18 cellular contexts compared by ENCODE assay signal in the genomic region with DNA sequence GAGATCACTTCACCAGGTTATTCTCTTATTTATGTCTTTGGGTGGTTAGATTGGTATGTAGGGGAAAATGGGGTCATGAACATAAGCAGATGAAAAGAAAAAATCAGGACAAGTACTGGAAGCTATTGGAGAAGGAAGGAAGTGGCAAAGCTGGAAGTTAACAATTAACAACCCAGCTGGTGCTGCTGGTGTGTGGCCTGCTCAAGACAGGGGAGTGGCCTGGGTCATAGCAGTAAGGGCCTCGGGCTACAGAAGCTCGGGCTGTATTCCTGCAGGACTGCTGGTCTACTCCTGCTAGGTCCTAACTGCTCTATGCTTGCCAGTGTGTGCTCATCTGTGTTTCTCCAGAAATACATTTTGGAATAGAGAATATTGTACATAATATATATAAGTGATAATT. TPM values are rescaled to one million over a fixed set of nuclear protein-coding genes. Genes with fewer than 3 reads are reported as not detected.
DNase-seq lines count a peak whose midpoint lies in the region; ATAC-seq and TF ChIP-seq lines count a peak whose summit lies in the region.
"Had no signal": no experiment of that assay in that cellular context is flagged by ENCODE, and none has a peak within 500 bp of the region (broad histone marks: within the 10 kb centered on the region; RNA-seq: fewer than 3 reads in every experiment).

No MANE protein-coding gene starts in this region.

- no peak overlapping the region for H4K8ac ChIP-seq in mesendoderm (ENCODE audit: low read depth, low read length)

- no peak overlapping the region for H3K4ac ChIP-seq in mesendoderm (ENCODE audit: low read depth, low read length)

- no peak overlapping the region for H2BK15ac ChIP-seq in mesendoderm (replicated peaks; ENCODE audit: low read depth)

- H3K4me3 ChIP-seq in mesendoderm (ENCODE audit: low read length) (no peak overlapping the region), prostate gland (no peak overlapping the region)
- H3K4me3 ChIP-seq: uterus had no signal

- H2AK5ac ChIP-seq in mesendoderm (ENCODE audit: low read length): no peak overlapping the region

- H3K79me2 ChIP-seq in mesendoderm (ENCODE audit: control insufficient read depth, insufficient read depth, low read length): peaks cover 2% of the 10 kb centered on the region

- no peak overlapping the region for H3K23ac ChIP-seq in mesendoderm (ENCODE audit: low read length)

- WGBS in mesendoderm (ENCODE audit: extremely low coverage, insufficient coverage, low lambda C conversion rate): no CpG with 5 or more reads among the region's 2 CpGs
- 80% methylated on average over 2 of the region's 2 CpGs for WGBS in prostate gland

- TF ChIP-seq CTCF in CD4-positive, alpha-beta T cell (IDR thresholded peaks at IDR 0.05): no peak
- TF ChIP-seq CTCF in endothelial cell (IDR thresholded peaks at IDR 0.05; ENCODE audit: unreplicated experiment) (no peak), prostate gland (IDR thresholded peaks at IDR 0.05) (no peak)

- H3K4me1 ChIP-seq in mesendoderm (ENCODE audit: control insufficient read depth, low read depth, low read length): no peaks in the 10 kb centered on the region
- H3K4me1 ChIP-seq in prostate gland (replicated peaks): no peaks in the 10 kb centered on the region
- H3K4me1 ChIP-seq: foreskin keratinocyte, uterus had no signal

- H3K4me2 ChIP-seq in mesendoderm (ENCODE audit: low read length): no peak overlapping the region

- H3K4me3 Mint-ChIP-seq in CD4-positive, alpha-beta T cell: no peak overlapping the region
- H3K4me3 Mint-ChIP-seq in endothelial cell (ENCODE audit: unreplicated experiment): peak overlapping the region; percentile 20
- H3K4me3 Mint-ChIP-seq: T-helper 2 cell treated with Interferon-gamma antibody and Interleukin-4, amounts not matched to agents 5 μg/mL and 100 μg/mL, for 36 hours had no signal

- H3K9me3 ChIP-seq in CD4-positive, alpha-beta T cell (ENCODE audit: control insufficient read depth, low read length): no peaks in the 10 kb centered on the region
- no peaks in the 10 kb centered on the region for H3K9me3 ChIP-seq in prostate gland
- H3K9me3 ChIP-seq: uterus had no signal

- no peak overlapping the region for H3K56ac ChIP-seq in mesendoderm (ENCODE audit: low read length)

- H3K9ac ChIP-seq in mesendoderm (ENCODE audit: low read length): no peak overlapping the region
- H3K9ac ChIP-seq: parathyroid adenoma had no signal

- no peak overlapping the region for H3K18ac ChIP-seq in mesendoderm (ENCODE audit: low read length)

- no peak for TF ChIP-seq POLR2A in prostate gland (IDR thresholded peaks at IDR 0.05)

- H2BK5ac ChIP-seq in mesendoderm (ENCODE audit: low read length): no peak overlapping the region

- CTCF ChIA-PET in CD4-positive, alpha-beta T cell (lab: Charles Lee): no interaction called here

- H3K36me3 Mint-ChIP-seq in CD4-positive, alpha-beta T cell (ENCODE audit: low read depth): peaks cover 100% of the 10 kb centered on the region
- peaks cover 24% of the 10 kb centered on the region for H3K36me3 Mint-ChIP-seq in endothelial cell (ENCODE audit: low read depth, unreplicated experiment)

- no peak for ATAC-seq in CD4-positive, alpha-beta T cell (ENCODE audit: poor library complexity)
- no peak for ATAC-seq in HG02840 (IDR thresholded peaks at IDR 0.05; ENCODE audit: low FRiP score, unreplicated experiment)
- ATAC-seq: foreskin keratinocyte had no signal

- peak overlapping the region; percentile 5 for H3K27ac Mint-ChIP-seq in CD4-positive, alpha-beta T cell
- peak overlapping the region; percentile 22 for H3K27ac Mint-ChIP-seq in endothelial cell (ENCODE audit: unreplicated experiment)
- H3K27ac Mint-ChIP-seq: T-helper 2 cell treated with Interferon-gamma antibody and Interleukin-4, amounts not matched to agents 5 μg/mL and 100 μg/mL, for 36 hours had no signal

- H3K9me3 Mint-ChIP-seq in CD4-positive, alpha-beta T cell: peaks cover 3% of the 10 kb centered on the region
- no peaks in the 10 kb centered on the region for H3K9me3 Mint-ChIP-seq in endothelial cell (ENCODE audit: unreplicated experiment)
- H3K9me3 Mint-ChIP-seq: T-helper 2 cell treated with Interferon-gamma antibody and Interleukin-4, amounts not matched to agents 5 μg/mL and 100 μg/mL, for 36 hours had no signal

- H3K27me3 ChIP-seq in CD4-positive, alpha-beta T cell (ENCODE audit: control insufficient read depth, insufficient read depth, low read length): no peaks in the 10 kb centered on the region
- H3K27me3 ChIP-seq in mesendoderm (ENCODE audit: insufficient read depth, low read length, poor library complexity) (no peaks in the 10 kb centered on the region), prostate gland (replicated peaks; ENCODE audit: insufficient read depth) (no peaks in the 10 kb centered on the region)
- H3K27me3 ChIP-seq: foreskin keratinocyte, uterus had no signal

- no peaks in the 10 kb centered on the region for H3K27me3 Mint-ChIP-seq in CD4-positive, alpha-beta T cell
- H3K27me3 Mint-ChIP-seq in endothelial cell (ENCODE audit: unreplicated experiment): no peaks in the 10 kb centered on the region

- H4K5ac ChIP-seq in mesendoderm (ENCODE audit: low read length): no peak overlapping the region

- peaks cover 2% of the 10 kb centered on the region for H3K79me1 ChIP-seq in mesendoderm (ENCODE audit: low read length)

- POLR2A ChIA-PET in CD4-positive, alpha-beta T cell (lab: Charles Lee): no interaction called here

- intact Hi-C loops in CD4-positive, alpha-beta T cell (cut with DNase I, micrococcal nuclease): no loop called here
- intact Hi-C loops in prostate gland (cut with DNase I): no loop called here

- H3K36me3 ChIP-seq in mesendoderm (ENCODE audit: control insufficient read depth, insufficient read depth, low read length): peaks cover 2% of the 10 kb centered on the region
- H3K36me3 ChIP-seq in prostate gland: peaks cover 10 to 13% of the 10 kb centered on the region in 2 donors
- H3K36me3 ChIP-seq: uterus had no signal

- peaks cover 50% of the 10 kb centered on the region for H3K4me1 Mint-ChIP-seq in CD4-positive, alpha-beta T cell (ENCODE audit: low read depth)
- peaks cover 19% of the 10 kb centered on the region for H3K4me1 Mint-ChIP-seq in endothelial cell (ENCODE audit: unreplicated experiment)

- no peak overlapping the region for H3K27ac ChIP-seq in CD4-positive, alpha-beta T cell (ENCODE audit: low read depth, low read length)
- H3K27ac ChIP-seq in mesendoderm (ENCODE audit: low read depth, low read length): no peak overlapping the region
- H3K27ac ChIP-seq in prostate gland: no peak overlapping the region
- H3K27ac ChIP-seq: foreskin keratinocyte, parathyroid adenoma, uterus had no signal

- DNase-seq in CD4-positive, alpha-beta T cell: no peak
- DNase-seq in HuH-7 (ENCODE audit: low spot score) (peak; percentile 41), endothelial cell (ENCODE audit: low spot score) (peak; percentile 32), mesendoderm (peak; percentile 82), dedifferentiated amniotic fluid mesenchymal stem cell (ENCODE audit: extremely low spot score) (no peak), prostate gland (ENCODE audit: low spot score) (no peak), NCI-H2196 treated with DMSO at 0.1 percent for 48 hours (lab: John Stamatoyannopoulos, UW; ENCODE audit: unreplicated experiment) (no peak)
- DNase-seq: activated CD4-positive, alpha-beta T cell treated with anti-CD3 and anti-CD28 coated beads for 48 hours; foreskin keratinocyte; KG1; NCI-H1105; NCI-H2171 treated with DMSO at 0.1 percent for 48 hours; SHP77; stimulated activated naive CD4-positive, alpha-beta T cell treated with Interleukin-2 at 50 U/mL for 16 hours; uterus had no signal

- H2BK120ac ChIP-seq in mesendoderm (ENCODE audit: low read depth, low read length): no peak overlapping the region

RNA-seq across cellular contexts. Expression of a gene that starts 19.6 kb away (rescaled TPM):
- total RNA-seq in CD4-positive, alpha-beta T cell: 100 to 1,000 TPM; 324 TPM
- total RNA-seq in endothelial cell (ENCODE audit: unreplicated experiment): 30.1 TPM
- 13.4 TPM for polyA plus RNA-seq in mesendoderm (2013, experiment 1 of 2)
- polyA plus RNA-seq in mesendoderm (2013, experiment 2 of 2): 13.6 TPM
- total RNA-seq in prostate gland: 10 to 100 TPM; 39.6 to 58.1 TPM

Comparison
In these comparisons a context has a peak if more than half of its experiments do, and no peak if none do; other contexts are left out.
1. DNase-seq: peak in HuH-7 (single experiment), endothelial cell (single experiment) and mesendoderm (single experiment); none in CD4-positive, alpha-beta T cell (0 of 10), dedifferentiated amniotic fluid mesenchymal stem cell (single experiment), prostate gland (single experiment) and NCI-H2196 treated with DMSO at 0.1 percent for 48 hours (single experiment).
2. RNA of a gene that starts 19.6 kb away (total RNA-seq): 324 TPM in CD4-positive, alpha-beta T cell; 39.6 to 58.1 TPM in prostate gland and 30.1 TPM in endothelial cell (single experiment); every median in the first group is over 4 times any median in the second.